In genomic region chr10:93436577-93436976, GRCh38 we compare ENCODE assay signal across 8 cellular contexts. TPM values are rescaled to one million over a fixed set of nuclear protein-coding genes. Genes with fewer than 3 reads are reported as not detected.
DNase-seq lines count a peak whose midpoint lies in the region; ATAC-seq and TF ChIP-seq lines count a peak whose summit lies in the region.

No MANE protein-coding gene starts in this region.

- intact Hi-C loops in activated T-helper 1 cell treated with anti-CD3 and anti-CD28 coated beads, Interleukin-12 subunit alpha, Interleukin-12 subunit beta, Interleukin-2, Interleukin-4 antibody, amounts not matched to agents 30 ng/mL and 10 ng/mL and 1 ng/mL, durations not matched to agents 14 hours and 24 hours and 36 hours (cut with micrococcal nuclease): no loop called here

- H3K4me1 ChIP-seq in neuron (ENCODE audit: insufficient read depth, low read length): peaks cover 40% of the 10 kb centered on the region

- DNase-seq in AG10803 (ENCODE audit: low read depth): peak; percentile 96
- peak; percentile 94 for DNase-seq in RPMI7951 (ENCODE audit: low read depth)
- peak; percentile 94 for DNase-seq in fibroblast of gingiva (ENCODE audit: low read depth)
- DNase-seq in activated T-helper 1 cell treated with anti-CD3 and anti-CD28 coated beads, Interleukin-12 subunit alpha, Interleukin-12 subunit beta, Interleukin-2, Interleukin-4 antibody, amounts not matched to agents 30 ng/mL and 10 ng/mL and 1 ng/mL, durations not matched to agents 14 hours and 24 hours and 36 hours (ENCODE audit: low spot score): no peak
- no peak for DNase-seq in activated CD8-positive, alpha-beta memory T cell treated with anti-CD3 and anti-CD28 coated beads, Interleukin-2, amount 10 ng/mL, durations not matched to agents 7 days and 5 days
- no peak for DNase-seq in activated T-cell treated with anti-CD3 and anti-CD28 coated beads, Interleukin-2, amount 50 U/mL, for 72 hours

- no peaks in the 10 kb centered on the region for H3K27me3 Mint-ChIP-seq in activated T-helper 1 cell treated with anti-CD3 and anti-CD28 coated beads, Interleukin-12 subunit alpha, Interleukin-12 subunit beta, Interleukin-2, Interleukin-4 antibody, amounts not matched to agents 30 ng/mL and 10 ng/mL and 1 ng/mL, durations not matched to agents 14 hours and 24 hours and 36 hours (ENCODE audit: insufficient read depth)
- no peaks in the 10 kb centered on the region for H3K27me3 Mint-ChIP-seq in activated CD8-positive, alpha-beta memory T cell treated with anti-CD3 and anti-CD28 coated beads, Interleukin-2, amount 10 ng/mL, durations not matched to agents 7 days and 5 days
- no peaks in the 10 kb centered on the region for H3K27me3 Mint-ChIP-seq in activated T-cell treated with anti-CD3 and anti-CD28 coated beads, Interleukin-2, amount 50 U/mL, for 72 hours (ENCODE audit: low read depth)

- no peaks in the 10 kb centered on the region for H3K36me3 ChIP-seq in neuron (ENCODE audit: insufficient read depth, low read length)

- no peaks in the 10 kb centered on the region for H3K9me3 ChIP-seq in neuron (ENCODE audit: low read length)

- TF ChIP-seq CTCF in AG10803 (conservative IDR thresholded peaks at IDR 0.05; ENCODE audit: low read length): no peak

- peak overlapping the region; percentile 9 for H3K4me3 ChIP-seq in AG10803 (ENCODE audit: low read length)
- H3K4me3 ChIP-seq in neuron (ENCODE audit: low read length): peak overlapping the region; percentile 32

- no peak overlapping the region for H3K27ac Mint-ChIP-seq in activated T-helper 1 cell treated with anti-CD3 and anti-CD28 coated beads, Interleukin-12 subunit alpha, Interleukin-12 subunit beta, Interleukin-2, Interleukin-4 antibody, amounts not matched to agents 30 ng/mL and 10 ng/mL and 1 ng/mL, durations not matched to agents 14 hours and 24 hours and 36 hours
- H3K27ac Mint-ChIP-seq in activated CD8-positive, alpha-beta memory T cell treated with anti-CD3 and anti-CD28 coated beads, Interleukin-2, amount 10 ng/mL, durations not matched to agents 7 days and 5 days: no peak overlapping the region
- H3K27ac Mint-ChIP-seq in activated T-cell treated with anti-CD3 and anti-CD28 coated beads, Interleukin-2, amount 50 U/mL, for 72 hours: no peak overlapping the region

- H3K4me3 Mint-ChIP-seq in activated T-helper 1 cell treated with anti-CD3 and anti-CD28 coated beads, Interleukin-12 subunit alpha, Interleukin-12 subunit beta, Interleukin-2, Interleukin-4 antibody, amounts not matched to agents 30 ng/mL and 10 ng/mL and 1 ng/mL, durations not matched to agents 14 hours and 24 hours and 36 hours: no peak overlapping the region
- H3K4me3 Mint-ChIP-seq in activated CD8-positive, alpha-beta memory T cell treated with anti-CD3 and anti-CD28 coated beads, Interleukin-2, amount 10 ng/mL, durations not matched to agents 7 days and 5 days: no peak overlapping the region
- H3K4me3 Mint-ChIP-seq in activated T-cell treated with anti-CD3 and anti-CD28 coated beads, Interleukin-2, amount 50 U/mL, for 72 hours: no peak overlapping the region

- CTCF ChIA-PET in activated CD8-positive, alpha-beta memory T cell treated with anti-CD3 and anti-CD28 coated beads, Interleukin-2, amount 10 ng/mL, durations not matched to agents 7 days and 5 days (lab: Charles Lee): no interaction called here

- no peak for ATAC-seq in activated CD8-positive, alpha-beta memory T cell treated with anti-CD3 and anti-CD28 coated beads, Interleukin-2, amount 10 ng/mL, durations not matched to agents 7 days and 5 days
- no peak for ATAC-seq in GM19035 (IDR thresholded peaks at IDR 0.05; ENCODE audit: unreplicated experiment)
- no peak for ATAC-seq in activated T-cell treated with anti-CD3 and anti-CD28 coated beads, Interleukin-2, amount 50 U/mL, for 72 hours (replicated peaks in 1 of 2)

- H3K9me3 Mint-ChIP-seq in activated T-helper 1 cell treated with anti-CD3 and anti-CD28 coated beads, Interleukin-12 subunit alpha, Interleukin-12 subunit beta, Interleukin-2, Interleukin-4 antibody, amounts not matched to agents 30 ng/mL and 10 ng/mL and 1 ng/mL, durations not matched to agents 14 hours and 24 hours and 36 hours: no peaks in the 10 kb centered on the region
- no peaks in the 10 kb centered on the region for H3K9me3 Mint-ChIP-seq in activated CD8-positive, alpha-beta memory T cell treated with anti-CD3 and anti-CD28 coated beads, Interleukin-2, amount 10 ng/mL, durations not matched to agents 7 days and 5 days (ENCODE audit: low read depth)
- no peaks in the 10 kb centered on the region for H3K9me3 Mint-ChIP-seq in activated T-cell treated with anti-CD3 and anti-CD28 coated beads, Interleukin-2, amount 50 U/mL, for 72 hours

- H3K27me3 ChIP-seq in neuron (ENCODE audit: insufficient read depth, low read length): no peaks in the 10 kb centered on the region

- H3K36me3 Mint-ChIP-seq in activated T-helper 1 cell treated with anti-CD3 and anti-CD28 coated beads, Interleukin-12 subunit alpha, Interleukin-12 subunit beta, Interleukin-2, Interleukin-4 antibody, amounts not matched to agents 30 ng/mL and 10 ng/mL and 1 ng/mL, durations not matched to agents 14 hours and 24 hours and 36 hours (ENCODE audit: low read depth): no peaks in the 10 kb centered on the region
- peaks cover 3% of the 10 kb centered on the region for H3K36me3 Mint-ChIP-seq in activated CD8-positive, alpha-beta memory T cell treated with anti-CD3 and anti-CD28 coated beads, Interleukin-2, amount 10 ng/mL, durations not matched to agents 7 days and 5 days
- no peaks in the 10 kb centered on the region for H3K36me3 Mint-ChIP-seq in activated T-cell treated with anti-CD3 and anti-CD28 coated beads, Interleukin-2, amount 50 U/mL, for 72 hours (ENCODE audit: insufficient read depth in 2 of 2)

- no peaks in the 10 kb centered on the region for H3K4me1 Mint-ChIP-seq in activated T-helper 1 cell treated with anti-CD3 and anti-CD28 coated beads, Interleukin-12 subunit alpha, Interleukin-12 subunit beta, Interleukin-2, Interleukin-4 antibody, amounts not matched to agents 30 ng/mL and 10 ng/mL and 1 ng/mL, durations not matched to agents 14 hours and 24 hours and 36 hours (ENCODE audit: low read depth)
- no peaks in the 10 kb centered on the region for H3K4me1 Mint-ChIP-seq in activated CD8-positive, alpha-beta memory T cell treated with anti-CD3 and anti-CD28 coated beads, Interleukin-2, amount 10 ng/mL, durations not matched to agents 7 days and 5 days
- peaks cover 5% of the 10 kb centered on the region for H3K4me1 Mint-ChIP-seq in activated T-cell treated with anti-CD3 and anti-CD28 coated beads, Interleukin-2, amount 50 U/mL, for 72 hours (ENCODE audit: low read depth)

- peak overlapping the region; percentile 66 for H2AFZ ChIP-seq in neuron (ENCODE audit: low read depth, low read length)

RNA-seq across cellular contexts. Expression of gene MYOF, which starts 45.6 kb away (rescaled TPM):
- 46.2 and 57.1 TPM in 2 replicates for total RNA-seq in RPMI7951 (2014; rRNA removed; shearing (Covaris generic))
- 13.4 and 13.7 TPM in 2 replicates for total RNA-seq in activated T-helper 1 cell treated with anti-CD3 and anti-CD28 coated beads, Interleukin-12 subunit alpha, Interleukin-12 subunit beta, Interleukin-2, Interleukin-4 antibody, amounts not matched to agents 30 ng/mL and 10 ng/mL and 1 ng/mL, durations not matched to agents 14 hours and 24 hours and 36 hours
- total RNA-seq in activated CD8-positive, alpha-beta memory T cell treated with anti-CD3 and anti-CD28 coated beads, Interleukin-2, amount 10 ng/mL, durations not matched to agents 7 days and 5 days: 1 to 10 TPM; 5.5 to 6.6 TPM
- 10 to 100 TPM; 32.3 to 32.4 TPM for total RNA-seq in activated T-cell treated with anti-CD3 and anti-CD28 coated beads, Interleukin-2, amount 50 U/mL, for 72 hours

RNA-seq across cellular contexts. Expression of gene CEP55, which starts 59.8 kb away (rescaled TPM):
- total RNA-seq in RPMI7951 (2014; rRNA removed; shearing (Covaris generic)): 102 and 132 TPM in 2 replicates
- total RNA-seq in activated T-helper 1 cell treated with anti-CD3 and anti-CD28 coated beads, Interleukin-12 subunit alpha, Interleukin-12 subunit beta, Interleukin-2, Interleukin-4 antibody, amounts not matched to agents 30 ng/mL and 10 ng/mL and 1 ng/mL, durations not matched to agents 14 hours and 24 hours and 36 hours: 53.0 and 55.7 TPM in 2 replicates
- 10 to 100 TPM; 75.6 to 79.3 TPM for total RNA-seq in activated CD8-positive, alpha-beta memory T cell treated with anti-CD3 and anti-CD28 coated beads, Interleukin-2, amount 10 ng/mL, durations not matched to agents 7 days and 5 days
- total RNA-seq in activated T-cell treated with anti-CD3 and anti-CD28 coated beads, Interleukin-2, amount 50 U/mL, for 72 hours: 10 to 100 TPM; 46.6 to 55.8 TPM

Comparison
In these comparisons a context has a peak if more than half of its experiments do, and no peak if none do; other contexts are left out.
1. DNase-seq: peak in AG10803 (single experiment), RPMI7951 (single experiment) and fibroblast of gingiva (single experiment); none in activated T-helper 1 cell treated with anti-CD3 and anti-CD28 coated beads, Interleukin-12 subunit alpha, Interleukin-12 subunit beta, Interleukin-2, Interleukin-4 antibody, amounts not matched to agents 30 ng/mL and 10 ng/mL and 1 ng/mL, durations not matched to agents 14 hours and 24 hours and 36 hours (single experiment), activated CD8-positive, alpha-beta memory T cell treated with anti-CD3 and anti-CD28 coated beads, Interleukin-2, amount 10 ng/mL, durations not matched to agents 7 days and 5 days (single experiment) and activated T-cell treated with anti-CD3 and anti-CD28 coated beads, Interleukin-2, amount 50 U/mL, for 72 hours (0 of 2).